ENCODE assay signal across 14 cellular contexts in the genomic region with DNA sequence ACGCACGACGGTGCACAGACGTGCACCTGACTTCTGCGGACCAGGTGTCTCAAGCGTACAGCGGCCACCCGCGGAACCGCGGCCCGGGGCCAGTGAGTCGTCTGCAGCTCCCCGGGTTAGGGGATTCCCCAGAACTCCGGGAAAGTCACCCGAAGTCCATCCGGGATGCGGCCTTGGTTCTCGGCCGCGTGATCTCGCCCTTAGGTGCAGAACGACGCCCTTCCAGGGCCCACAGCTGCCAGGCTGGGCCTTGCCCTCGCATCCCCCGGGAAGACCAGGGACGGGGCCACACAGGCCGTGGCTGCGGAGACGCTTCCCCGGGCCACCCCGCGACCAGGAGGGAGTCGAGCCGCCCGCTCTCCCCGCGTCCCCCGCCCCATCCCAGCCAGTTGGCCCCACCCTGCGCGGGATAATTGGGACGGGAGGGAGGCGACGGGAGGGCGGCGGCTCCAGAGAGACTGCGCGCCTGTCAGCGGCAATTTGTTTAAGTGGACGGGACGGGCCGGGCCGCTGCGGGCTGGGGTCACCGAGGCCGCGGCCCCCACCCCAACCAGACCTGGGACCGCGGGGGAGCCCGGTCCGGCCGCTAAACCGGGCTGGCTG. TPM values are rescaled to one million over a fixed set of nuclear protein-coding genes. Genes with fewer than 3 reads are reported as not detected.
DNase-seq lines count a peak whose midpoint lies in the region; ATAC-seq and TF ChIP-seq lines count a peak whose summit lies in the region.
"Had no signal": no experiment of that assay in that cellular context is flagged by ENCODE, and none has a peak within 500 bp of the region (broad histone marks: within the 10 kb centered on the region; RNA-seq: fewer than 3 reads in every experiment).

No MANE protein-coding gene starts in this region.

- no peaks in the 10 kb centered on the region for H3K9me3 ChIP-seq in hepatocyte (ENCODE audit: low read depth)

- WGBS in hepatocyte (ENCODE audit: low lambda C conversion rate, missing lambda C conversion rate) = 17% methylated on average over 47 of the region's 63 CpGs

- H3K27ac ChIP-seq in ACC112 (ENCODE audit: low read depth, low read length) (no peak overlapping the region), hepatocyte (peak overlapping the region; percentile 99), rectal smooth muscle tissue (ENCODE audit: low read depth, low read length) (no peak overlapping the region)

- H4K20me1 ChIP-seq in hepatocyte (ENCODE audit: insufficient read depth, poor library complexity, severe bottlenecking) = peaks cover 5% of the 10 kb centered on the region

- CTCF ChIA-PET in HEK293T (lab: Yijun Ruan, JAX) = no interaction called here

- DNase-seq in hepatocyte (ENCODE audit: low spot score) (no peak), HEK293T (ENCODE audit: extremely low spot score) (no peak), T-helper 9 cell (no peak), DMS79 treated with DMSO at 0.1 percent for 48 hours (lab: John Stamatoyannopoulos, UW) (no peak)
- DNase-seq: activated CD4-positive, alpha-beta T cell treated with anti-CD3 and anti-CD28 coated beads, Interleukin-2, amount 10 ng/mL, durations not matched to agents 7 days and 5 days; effector CD8-positive, alpha-beta T cell; GDM1; Kasumi-1; NCI-H226 had no signal

- TF ChIP-seq CTCF in WI38 (IDR thresholded peaks at IDR 0.05; ENCODE audit: low read depth, low read length) (no peak), hepatocyte (IDR thresholded peaks at IDR 0.05; ENCODE audit: poor library complexity) (no peak)

- H3K27me3 ChIP-seq in ACC112 (ENCODE audit: insufficient read depth, low read length) = no peaks in the 10 kb centered on the region
- H3K27me3 ChIP-seq in hepatocyte = peaks cover 49% of the 10 kb centered on the region
- H3K27me3 ChIP-seq in rectal smooth muscle tissue (ENCODE audit: control insufficient read depth, insufficient read depth, low read length) = peaks cover 31% of the 10 kb centered on the region

- H3K4me1 ChIP-seq in ACC112 (ENCODE audit: control insufficient read depth, insufficient read depth, low read length, unreplicated experiment) (peaks cover 10% of the 10 kb centered on the region), hepatocyte (ENCODE audit: insufficient read depth) (peaks cover 16% of the 10 kb centered on the region), rectal smooth muscle tissue (ENCODE audit: control insufficient read depth, insufficient read depth, low read length) (no peaks in the 10 kb centered on the region)

- peak overlapping the region; percentile 79 for H2AFZ ChIP-seq in ACC112 (ENCODE audit: low read length, unreplicated experiment)
- peak overlapping the region; percentile 49 for H2AFZ ChIP-seq in hepatocyte

- H3K9me2 ChIP-seq in hepatocyte (replicated peaks; ENCODE audit: insufficient read depth) = no peaks in the 10 kb centered on the region

- H3K79me2 ChIP-seq in ACC112 (ENCODE audit: control insufficient read depth, insufficient read depth, low read length, unreplicated experiment) = peaks cover 38% of the 10 kb centered on the region
- peaks cover 70% of the 10 kb centered on the region for H3K79me2 ChIP-seq in hepatocyte

- no peak for ATAC-seq in HG02623 (IDR thresholded peaks at IDR 0.05; ENCODE audit: unreplicated experiment)

- H3K4me2 ChIP-seq in hepatocyte = peak overlapping the region; percentile 99

- 0 out of 2 replicates have a peak overlapping the region, but pooled peaks have one; percentile 98 for H3K4me3 ChIP-seq in ACC112 (ENCODE audit: low read depth, low read length)
- peak overlapping the region; percentile 85 for H3K4me3 ChIP-seq in WI38 (ENCODE audit: low read depth, low read length)
- peak overlapping the region; percentile 75 for H3K4me3 ChIP-seq in hepatocyte
- peak overlapping the region; percentile 27 for H3K4me3 ChIP-seq in rectal smooth muscle tissue (ENCODE audit: low read length)

- no peak overlapping the region for H3K9ac ChIP-seq in rectal smooth muscle tissue (ENCODE audit: low read length)

- H3K36me3 ChIP-seq in ACC112 (ENCODE audit: insufficient read depth, low read length) = no peaks in the 10 kb centered on the region
- no peaks in the 10 kb centered on the region for H3K36me3 ChIP-seq in hepatocyte (replicated peaks; ENCODE audit: insufficient read depth, low read depth)
- H3K36me3 ChIP-seq in rectal smooth muscle tissue (ENCODE audit: control insufficient read depth, insufficient read depth, low read length) = no peaks in the 10 kb centered on the region

- POLR2A ChIA-PET in HEK293T (lab: Yijun Ruan, JAX) = no interaction called here

TF ChIP-seq in HEK293T, 16 proteins besides CTCF, POLR2A, EP300 and RAD21:
- no peak for TF ChIP-seq CTBP1 (IDR thresholded peaks at IDR 0.05; ENCODE audit: borderline replicate concordance)
- TF ChIP-seq LEF1 (IDR thresholded peaks at IDR 0.05; ENCODE audit: borderline replicate concordance) = no peak
- no peak for TF ChIP-seq FOXA1 (IDR thresholded peaks at IDR 0.05)
- no peak for TF ChIP-seq ELF4 (IDR thresholded peaks at IDR 0.05)
- no peak for TF ChIP-seq BHLHE40 (IDR thresholded peaks at IDR 0.05; ENCODE audit: borderline replicate concordance)
- TF ChIP-seq L3MBTL2 (conservative IDR thresholded peaks at IDR 0.05) = no peak
- TF ChIP-seq HDGF (IDR thresholded peaks at IDR 0.05; ENCODE audit: borderline replicate concordance) = no peak
- TF ChIP-seq ARNT (IDR thresholded peaks at IDR 0.05) = no peak
- no peak for TF ChIP-seq SP1 (IDR thresholded peaks at IDR 0.05)
- TF ChIP-seq, protein P1, sequence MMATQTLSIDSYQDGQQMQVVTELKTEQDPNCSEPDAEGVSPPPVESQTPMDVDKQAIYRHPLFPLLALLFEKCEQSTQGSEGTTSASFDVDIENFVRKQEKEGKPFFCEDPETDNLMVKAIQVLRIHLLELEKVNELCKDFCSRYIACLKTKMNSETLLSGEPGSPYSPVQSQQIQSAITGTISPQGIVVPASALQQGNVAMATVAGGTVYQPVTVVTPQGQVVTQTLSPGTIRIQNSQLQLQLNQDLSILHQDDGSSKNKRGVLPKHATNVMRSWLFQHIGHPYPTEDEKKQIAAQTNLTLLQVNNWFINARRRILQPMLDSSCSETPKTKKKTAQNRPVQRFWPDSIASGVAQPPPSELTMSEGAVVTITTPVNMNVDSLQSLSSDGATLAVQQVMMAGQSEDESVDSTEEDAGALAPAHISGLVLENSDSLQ (IDR thresholded peaks at IDR 0.05) = no peak

RNA-seq across cellular contexts. Expression of gene TBX2, which starts 3.6 kb away (rescaled TPM):
- total RNA-seq in hepatocyte = 17.9 and 19.6 TPM in 2 replicates
- polyA plus RNA-seq in hepatocyte = 27.5 and 29.3 TPM in 2 replicates
- total RNA-seq: activated CD4-positive, alpha-beta T cell treated with anti-CD3 and anti-CD28 coated beads, Interleukin-2, amount 10 ng/mL, durations not matched to agents 7 days and 5 days had no signal

RNA-seq across cellular contexts. Expression of gene TBX4, which starts 56.1 kb away (rescaled TPM):
- 15.4 and 36.2 TPM in 2 replicates for total RNA-seq in hepatocyte
- 11.6 and 13.9 TPM in 2 replicates for polyA plus RNA-seq in hepatocyte
- total RNA-seq: activated CD4-positive, alpha-beta T cell treated with anti-CD3 and anti-CD28 coated beads, Interleukin-2, amount 10 ng/mL, durations not matched to agents 7 days and 5 days; SK-MEL-5 had no signal

Comparison
In these comparisons a context has a peak if more than half of its experiments do, and no peak if none do; other contexts are left out.
1. H3K4me3 ChIP-seq: peak in every context shown above with its lines; median percentile 98 in ACC112; 85 in WI38; 75 in hepatocyte; 27 in rectal smooth muscle tissue.